ENCODE assay signal across 7 cellular contexts in genomic region chr1:37860346-37860666, GRCh38. TPM values are rescaled to one million over a fixed set of nuclear protein-coding genes. Genes with fewer than 3 reads are reported as not detected.
A peak's percentile ranks its signal among the peaks of the same experiment; 100 is the strongest.
DNase-seq lines count a peak whose midpoint lies in the region; TF ChIP-seq lines count a peak whose summit lies in the region.

No MANE protein-coding gene starts in this region.

- H3K27ac ChIP-seq in HUES64 (ENCODE audit: low read depth, low read length) (peak overlapping the region; percentile 9; the same call in 1 of the 2 replicates), iPS-20b (ENCODE audit: low read length) (no peak overlapping the region), stomach (peak overlapping the region; percentile 87 to 96 (median 92))

- H3K4me1 Mint-ChIP-seq in activated naive CD8-positive, alpha-beta T cell (ENCODE audit: low read depth): peaks cover 31% of the 10 kb centered on the region

- H3K9me3 Mint-ChIP-seq in activated naive CD8-positive, alpha-beta T cell (ENCODE audit: low read depth): no peaks in the 10 kb centered on the region

- H3K27me3 ChIP-seq in HUES64 (ENCODE audit: insufficient read depth, low read length): no peaks in the 10 kb centered on the region
- no peaks in the 10 kb centered on the region for H3K27me3 ChIP-seq in iPS-20b (ENCODE audit: insufficient read depth, low read length)
- no peaks in the 10 kb centered on the region for H3K27me3 ChIP-seq in stomach

- peaks cover 11% of the 10 kb centered on the region for H3K36me3 Mint-ChIP-seq in activated naive CD8-positive, alpha-beta T cell

- H3K27ac Mint-ChIP-seq in activated naive CD8-positive, alpha-beta T cell: peak overlapping the region; percentile 98

- no peak for TF ChIP-seq EP300 in stomach (IDR thresholded peaks at IDR 0.05)

- H3K36me3 ChIP-seq in HUES64 (ENCODE audit: insufficient read depth, low read length) (peaks cover 36% of the 10 kb centered on the region), iPS-20b (ENCODE audit: insufficient read depth, low read depth, low read length) (peaks cover 25% of the 10 kb centered on the region), stomach (peaks cover 26 to 67% (median 63%) of the 10 kb centered on the region in 4 donors)

- TF ChIP-seq CTCF in stomach (IDR thresholded peaks at IDR 0.05): peak in 2 of 7 experiments; percentile 1 to 17

- peak overlapping the region; percentile 97 for H3K4me3 Mint-ChIP-seq in activated naive CD8-positive, alpha-beta T cell

- H3K4me3 ChIP-seq in HUES64 (ENCODE audit: low read length) (peak overlapping the region; percentile 95), iPS-20b (ENCODE audit: low read length) (peak overlapping the region; percentile 98), stomach (peak overlapping the region; percentile 72 to 95 (median 91))

- TF ChIP-seq POLR2A in stomach (IDR thresholded peaks at IDR 0.05): no peak

- no peaks in the 10 kb centered on the region for H3K9me3 ChIP-seq in HUES64 (ENCODE audit: insufficient read depth, low read depth, low read length)
- no peaks in the 10 kb centered on the region for H3K9me3 ChIP-seq in iPS-20b (ENCODE audit: insufficient read depth, low read depth, low read length)
- H3K9me3 ChIP-seq in stomach: no peaks in the 10 kb centered on the region

- no peaks in the 10 kb centered on the region for H3K27me3 Mint-ChIP-seq in activated naive CD8-positive, alpha-beta T cell

- 44% methylated on average over 5 of the region's 5 CpGs for WGBS in HUES64
- WGBS in stomach, 5 donors: 21 to 24% (median 23%) methylated on average over 5 of the region's 5 CpGs

- DNase-seq in stomach: no peak
- DNase-seq in NCI-H1092 treated with DMSO at 0.1 percent for 48 hours (lab: John Stamatoyannopoulos, UW): no peak
- no peak for DNase-seq in NCI-H226
- no peak for DNase-seq in DMS79 (lab: John Stamatoyannopoulos, UW)

- peak overlapping the region; percentile 89 for H3K9ac ChIP-seq in HUES64 (ENCODE audit: low read depth, low read length)
- H3K9ac ChIP-seq in iPS-20b (ENCODE audit: low read depth, low read length): peak overlapping the region; percentile 86; the same call in 1 of the 2 replicates

- intact Hi-C loops in stomach (cut with DNase I; ENCODE audit: low total_unique reads): no loop called here

- H3K4me1 ChIP-seq in HUES64 (ENCODE audit: insufficient read depth, low read length) (no peaks in the 10 kb centered on the region), iPS-20b (ENCODE audit: insufficient read depth, low read length) (0 out of 2 replicates have a peak, but pooled peaks cover 2% of the 10 kb centered on the region), stomach (peaks cover 15 to 49% (median 43%) of the 10 kb centered on the region in 4 donors)

RNA-seq across cellular contexts. Expression of gene MTF1, which starts 0.9 kb away (rescaled TPM):
- 3.9 TPM for polyA plus RNA-seq in HUES64 (2013, experiment 1 of 2)
- 4.2 TPM for polyA plus RNA-seq in HUES64 (2013, experiment 2 of 2)
- total RNA-seq in stomach: 1 to 10 TPM; 1.2 to 5.4 (median 4.5) TPM
- polyA plus RNA-seq in stomach: 1 to 10 TPM; 1.5 to 3.1 (median 2.4) TPM

RNA-seq across cellular contexts. Expression of gene YRDC, which starts 52.3 kb away (rescaled TPM):
- polyA plus RNA-seq in HUES64 (2013, experiment 1 of 2): 21.4 TPM
- 19.5 TPM for polyA plus RNA-seq in HUES64 (2013, experiment 2 of 2)
- 10 to 100 TPM in 3 of 5 donors, 1 to 10 TPM in 1, not detected in 1; 1.3 to 30.3 (median 15.5) TPM for total RNA-seq in stomach
- polyA plus RNA-seq in stomach: 10 to 100 TPM in 2 of 3 donors, 1 to 10 TPM in 1; 9.9 to 13.1 (median 10.4) TPM

RNA-seq across cellular contexts. Expression of gene C1orf122, which starts 52.7 kb away (rescaled TPM):
- polyA plus RNA-seq in HUES64 (2013, experiment 1 of 2): 35.3 TPM
- polyA plus RNA-seq in HUES64 (2013, experiment 2 of 2): 32.6 TPM
- 100 to 1,000 TPM in 2 of 5 donors, 10 to 100 TPM in 2, 1 to 10 TPM in 1; 7.9 to 193 (median 46.7) TPM for total RNA-seq in stomach
- 10 to 100 TPM; 43.4 to 59.0 (median 59.0) TPM for polyA plus RNA-seq in stomach
